ENCODE assay signal across 8 cellular contexts in the genomic region with DNA sequence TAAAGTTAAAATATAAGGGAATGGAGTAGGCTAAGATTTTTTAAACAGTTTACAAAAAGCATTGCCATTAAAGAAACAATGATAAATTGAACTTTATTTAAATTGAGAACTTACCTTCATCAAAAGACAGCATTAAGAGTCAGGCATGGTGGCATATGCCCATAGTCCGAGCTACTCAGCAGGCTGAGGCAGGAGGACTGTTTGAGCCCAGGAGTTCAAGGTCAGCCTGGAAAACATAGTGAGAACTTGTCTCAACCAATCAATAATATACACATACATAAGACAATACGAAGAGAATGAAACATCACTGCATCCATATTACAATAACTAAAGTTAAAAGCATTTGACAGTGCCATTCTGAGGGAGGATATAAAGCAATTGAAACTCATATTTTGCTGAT.
"Had no signal": no experiment of that assay in that cellular context is flagged by ENCODE, and none has a peak within 500 bp of the region (broad histone marks: within the 10 kb centered on the region; RNA-seq: fewer than 3 reads in every experiment).

No MANE protein-coding gene starts in this region.

- H3K4me3 ChIP-seq: GM12878 had no signal

- ATAC-seq: GM12878 had no signal

- DNase-seq: GDM1, GF-D8 had no signal

- FAIRE-seq: G401.6, GM12878, GM12891, GM12892, GM18507, GM19239 had no signal
